Comparison of ENCODE assay signal across 14 cellular contexts in genomic region chr17:74773871-74774286, GRCh38. TPM values are rescaled to one million over a fixed set of nuclear protein-coding genes. Genes with fewer than 3 reads are reported as not detected.
DNase-seq lines count a peak whose midpoint lies in the region; ATAC-seq, FAIRE-seq and TF ChIP-seq lines count a peak whose summit lies in the region.
"Had no signal": no experiment of that assay in that cellular context is flagged by ENCODE, and none has a peak within 500 bp of the region (broad histone marks: within the 10 kb centered on the region; RNA-seq: fewer than 3 reads in every experiment).

No MANE protein-coding gene starts in this region.

- no peak for ATAC-seq in activated CD8-positive, alpha-beta memory T cell treated with anti-CD3 and anti-CD28 coated beads, Interleukin-2, amount 10 ng/mL, durations not matched to agents 7 days and 5 days

- CTCF ChIA-PET in activated CD8-positive, alpha-beta memory T cell treated with anti-CD3 and anti-CD28 coated beads, Interleukin-2, amount 10 ng/mL, durations not matched to agents 7 days and 5 days (lab: Charles Lee), result interaction anchor here (0.9 to 8.5 kb wide), 6 partner anchors 18 to 116 kb away, joined by 3 to 206 read pairs (median 12); partner anchors contain the start of gene NHERF1
- CTCF ChIA-PET in activated CD4-positive, alpha-beta memory T cell treated with anti-CD3 and anti-CD28 coated beads for 36 hours (lab: Charles Lee), result interaction anchor here (1.2 to 6.0 kb wide), 3 partner anchors 18 to 116 kb away, joined by 8 to 176 read pairs (median 92); no protein-coding TSS in a partner anchor

- peaks cover 0 to 8% of the 10 kb centered on the region in 2 donors for H3K4me1 ChIP-seq in small intestine (ENCODE audit: control insufficient read depth in 2 of 2, insufficient read depth in 1 of 2, low read depth in 1 of 2, low read length in 1 of 2)

- intact Hi-C loops in activated CD4-positive, alpha-beta memory T cell treated with anti-CD3 and anti-CD28 coated beads for 36 hours (cut with micrococcal nuclease), result no loop called here

- no peaks in the 10 kb centered on the region for H3K27me3 ChIP-seq in small intestine (ENCODE audit: control insufficient read depth in 2 of 2, insufficient read depth in 2 of 2, low read length in 2 of 2)

- peak overlapping the region; percentile 60 for H3K27ac Mint-ChIP-seq in activated CD8-positive, alpha-beta memory T cell treated with anti-CD3 and anti-CD28 coated beads, Interleukin-2, amount 10 ng/mL, durations not matched to agents 7 days and 5 days
- peak overlapping the region; percentile 54 for H3K27ac Mint-ChIP-seq in activated CD4-positive, alpha-beta memory T cell treated with anti-CD3 and anti-CD28 coated beads for 36 hours
- no peak overlapping the region for H3K27ac Mint-ChIP-seq in glutamatergic neuron (ENCODE audit: unreplicated experiment)

- no peak for FAIRE-seq in small intestine (lab: Jason Lieb, UNC)
- FAIRE-seq: bronchial epithelial cell had no signal

- no peaks in the 10 kb centered on the region for H3K9me3 ChIP-seq in small intestine (ENCODE audit: control insufficient read depth, low read depth)

- peaks cover 44% of the 10 kb centered on the region for H3K4me1 Mint-ChIP-seq in activated CD8-positive, alpha-beta memory T cell treated with anti-CD3 and anti-CD28 coated beads, Interleukin-2, amount 10 ng/mL, durations not matched to agents 7 days and 5 days
- peaks cover 59% of the 10 kb centered on the region for H3K4me1 Mint-ChIP-seq in activated CD4-positive, alpha-beta memory T cell treated with anti-CD3 and anti-CD28 coated beads for 36 hours (ENCODE audit: low read depth)
- peaks cover 9% of the 10 kb centered on the region for H3K4me1 Mint-ChIP-seq in glutamatergic neuron (ENCODE audit: low read depth, unreplicated experiment)

- peaks cover 29% of the 10 kb centered on the region for H3K36me3 Mint-ChIP-seq in activated CD8-positive, alpha-beta memory T cell treated with anti-CD3 and anti-CD28 coated beads, Interleukin-2, amount 10 ng/mL, durations not matched to agents 7 days and 5 days
- peaks cover 34% of the 10 kb centered on the region for H3K36me3 Mint-ChIP-seq in activated CD4-positive, alpha-beta memory T cell treated with anti-CD3 and anti-CD28 coated beads for 36 hours
- no peaks in the 10 kb centered on the region for H3K36me3 Mint-ChIP-seq in glutamatergic neuron (ENCODE audit: unreplicated experiment)

- peak overlapping the region; percentile 33 for H3K4me3 Mint-ChIP-seq in activated CD8-positive, alpha-beta memory T cell treated with anti-CD3 and anti-CD28 coated beads, Interleukin-2, amount 10 ng/mL, durations not matched to agents 7 days and 5 days
- peak overlapping the region; percentile 49 for H3K4me3 Mint-ChIP-seq in activated CD4-positive, alpha-beta memory T cell treated with anti-CD3 and anti-CD28 coated beads for 36 hours
- H3K4me3 Mint-ChIP-seq in glutamatergic neuron (ENCODE audit: unreplicated experiment), result peak overlapping the region; percentile 40

- POLR2A ChIA-PET in activated CD4-positive, alpha-beta memory T cell treated with anti-CD3 and anti-CD28 coated beads for 36 hours (lab: Charles Lee), result interaction anchor here (0.8 to 1.3 kb wide), 3 partner anchors 14 to 25 kb away, joined by 3 to 4 read pairs (median 3); no protein-coding TSS in a partner anchor

- peaks cover 10 to 16% of the 10 kb centered on the region in 2 donors for H3K36me3 ChIP-seq in small intestine (ENCODE audit: control insufficient read depth in 2 of 2, insufficient read depth in 2 of 2, low read length in 2 of 2)

- 71 to 87% (median 85%) methylated on average over 6 of the region's 6 CpGs for WGBS in small intestine, 3 donors

- no peaks in the 10 kb centered on the region for H3K9me3 Mint-ChIP-seq in activated CD8-positive, alpha-beta memory T cell treated with anti-CD3 and anti-CD28 coated beads, Interleukin-2, amount 10 ng/mL, durations not matched to agents 7 days and 5 days (ENCODE audit: low read depth)
- H3K9me3 Mint-ChIP-seq in activated CD4-positive, alpha-beta memory T cell treated with anti-CD3 and anti-CD28 coated beads for 36 hours, result no peaks in the 10 kb centered on the region
- H3K9me3 Mint-ChIP-seq in glutamatergic neuron (ENCODE audit: unreplicated experiment), result peaks cover 3% of the 10 kb centered on the region

- no peaks in the 10 kb centered on the region for H3K27me3 Mint-ChIP-seq in activated CD8-positive, alpha-beta memory T cell treated with anti-CD3 and anti-CD28 coated beads, Interleukin-2, amount 10 ng/mL, durations not matched to agents 7 days and 5 days
- H3K27me3 Mint-ChIP-seq in activated CD4-positive, alpha-beta memory T cell treated with anti-CD3 and anti-CD28 coated beads for 36 hours, result no peaks in the 10 kb centered on the region
- peaks cover 5% of the 10 kb centered on the region for H3K27me3 Mint-ChIP-seq in glutamatergic neuron (ENCODE audit: unreplicated experiment)

- no peak overlapping the region for H3K27ac ChIP-seq in small intestine (ENCODE audit: low read depth in 1 of 2, low read length in 1 of 2)
- H3K27ac ChIP-seq: HL-60, PC-9, skin epidermis had no signal

- H3K4me3 ChIP-seq in small intestine (ENCODE audit: low read depth in 1 of 2, low read length in 2 of 2), result no peak overlapping the region
- H3K4me3 ChIP-seq: PC-9, skin epidermis had no signal

- DNase-seq in activated CD8-positive, alpha-beta memory T cell treated with anti-CD3 and anti-CD28 coated beads, Interleukin-2, amount 10 ng/mL, durations not matched to agents 7 days and 5 days, result no peak
- DNase-seq in activated CD8-positive, alpha-beta memory T cell treated with anti-CD3 and anti-CD28 coated beads, Interleukin-2, amount 50 U/mL, for 48 hours, result no peak
- no peak for DNase-seq in activated CD4-positive, alpha-beta memory T cell treated with anti-CD3 and anti-CD28 coated beads for 36 hours
- no peak for DNase-seq in glutamatergic neuron
- peak; percentile 32 for DNase-seq in small intestine
- DNase-seq in ecto neural progenitor cell (ENCODE audit: low spot score), result no peak
- DNase-seq in NCI-H526 (lab: John Stamatoyannopoulos, UW), result no peak
- DNase-seq in NOMO-1 treated with dmso at 0.1 percent for 144 hours (lab: John Stamatoyannopoulos, UW; ENCODE audit: unreplicated experiment), result no peak
- DNase-seq: activated CD4-positive, CD25-positive, alpha-beta regulatory T cell treated with anti-CD3 and anti-CD28 coated beads, Interleukin-2, amount 50 U/mL, for 72 hours; NCI-H1436 treated with DMSO at 0.1 percent for 48 hours; PC-9 had no signal

- no peak for TF ChIP-seq CTCF in glutamatergic neuron (IDR thresholded peaks at IDR 0.05; ENCODE audit: partially characterized antibody, unreplicated experiment)

RNA-seq across cellular contexts. Expression of gene NAT9, which starts 2.3 kb away (rescaled TPM):
- 10 to 100 TPM; 34.1 to 34.5 TPM for total RNA-seq in activated CD8-positive, alpha-beta memory T cell treated with anti-CD3 and anti-CD28 coated beads, Interleukin-2, amount 10 ng/mL, durations not matched to agents 7 days and 5 days
- 10 to 100 TPM; 42.9 to 46.9 TPM for total RNA-seq in activated CD4-positive, alpha-beta memory T cell treated with anti-CD3 and anti-CD28 coated beads for 36 hours
- total RNA-seq in glutamatergic neuron (ENCODE audit: unreplicated experiment), result 67.8 TPM
- 10 to 100 TPM; 12.4 to 28.3 (median 16.3) TPM for polyA plus RNA-seq in small intestine

RNA-seq across cellular contexts. Expression of gene NHERF1, which starts 25.5 kb away (rescaled TPM):
- total RNA-seq in activated CD8-positive, alpha-beta memory T cell treated with anti-CD3 and anti-CD28 coated beads, Interleukin-2, amount 10 ng/mL, durations not matched to agents 7 days and 5 days, result 100 to 1,000 TPM; 284 to 377 TPM
- 100 to 1,000 TPM; 136 TPM for total RNA-seq in activated CD4-positive, alpha-beta memory T cell treated with anti-CD3 and anti-CD28 coated beads for 36 hours
- total RNA-seq in glutamatergic neuron (ENCODE audit: unreplicated experiment), result 26.9 TPM
- 100 to 1,000 TPM; 231 to 592 (median 569) TPM for polyA plus RNA-seq in small intestine

RNA-seq across cellular contexts. Expression of gene RAB37, which starts 36.8 kb away (rescaled TPM):
- total RNA-seq in activated CD8-positive, alpha-beta memory T cell treated with anti-CD3 and anti-CD28 coated beads, Interleukin-2, amount 10 ng/mL, durations not matched to agents 7 days and 5 days, result 10 to 100 TPM; 36.7 to 51.7 TPM
- 1 to 10 TPM; 6.5 to 7.0 TPM for total RNA-seq in activated CD4-positive, alpha-beta memory T cell treated with anti-CD3 and anti-CD28 coated beads for 36 hours
- total RNA-seq in glutamatergic neuron (ENCODE audit: unreplicated experiment), result 2.1 TPM
- polyA plus RNA-seq in small intestine, result 1 to 10 TPM; 1.8 to 4.5 (median 3.8) TPM
- total RNA-seq: PC-9 had no signal

Comparison
In these comparisons a context has a peak if more than half of its experiments do, and no peak if none do; other contexts are left out.
1. RNA of gene RAB37, which starts 36.8 kb away (total RNA-seq): 36.7 to 51.7 TPM in activated CD8-positive, alpha-beta memory T cell treated with anti-CD3 and anti-CD28 coated beads, Interleukin-2, amount 10 ng/mL, durations not matched to agents 7 days and 5 days; 6.5 to 7.0 TPM in activated CD4-positive, alpha-beta memory T cell treated with anti-CD3 and anti-CD28 coated beads for 36 hours and 2.1 TPM in glutamatergic neuron (single experiment); every median in the first group is over 4 times any median in the second.
2. Peak in every context shown above with its lines, with median percentiles within 50 percentile points of each other: H3K4me3 Mint-ChIP-seq.